ENCODE assay signal across 14 cellular contexts in the genomic region with DNA sequence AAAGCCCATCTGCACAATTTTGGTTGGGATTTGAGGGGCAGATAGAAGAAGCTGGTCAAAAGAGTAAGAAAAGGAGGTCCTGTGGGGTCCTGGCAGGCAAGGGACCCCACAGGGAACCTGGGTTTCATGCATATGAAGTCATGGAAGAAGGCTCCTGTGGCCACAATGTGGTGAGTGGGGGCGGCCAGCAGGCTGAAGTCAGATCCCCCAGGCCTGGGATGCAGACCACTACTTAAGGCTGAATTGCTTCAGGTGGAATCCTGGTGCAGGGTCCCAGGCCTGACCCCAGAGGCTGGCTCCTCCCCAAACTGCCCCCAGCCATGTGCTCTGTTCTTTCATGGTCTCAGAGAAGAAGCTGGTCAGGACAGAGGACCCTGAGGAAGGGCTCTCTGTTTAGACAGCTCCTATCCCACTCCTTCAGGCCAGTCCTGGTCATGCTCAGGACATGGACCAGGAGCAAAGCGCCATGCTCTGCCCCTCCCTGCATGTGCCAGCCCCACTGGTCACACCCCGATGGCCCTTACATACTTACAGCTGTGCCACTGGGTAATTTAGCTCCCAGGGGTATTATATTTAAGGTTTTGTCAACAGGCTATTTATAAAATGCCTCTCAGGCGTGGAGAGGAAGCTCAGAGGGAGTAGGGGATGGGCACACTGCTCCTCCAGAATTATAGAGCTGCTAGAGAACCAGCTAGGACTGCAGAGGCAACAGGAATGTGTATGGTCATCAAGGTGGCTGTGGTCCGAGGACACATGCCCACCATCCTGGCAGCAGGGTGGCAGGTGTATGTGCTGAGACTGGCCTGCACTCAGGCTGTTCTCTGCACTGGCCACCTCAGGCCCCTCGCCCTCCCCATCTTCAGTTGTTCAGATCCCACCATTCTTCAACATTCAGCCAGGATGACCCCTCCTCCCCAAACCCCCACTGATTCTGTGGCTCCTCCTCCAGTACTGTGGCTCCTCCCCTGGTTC. TPM values are rescaled to one million over a fixed set of nuclear protein-coding genes. Genes with fewer than 3 reads are reported as not detected.
DNase-seq lines count a peak whose midpoint lies in the region; ATAC-seq and TF ChIP-seq lines count a peak whose summit lies in the region.
"Had no signal": no experiment of that assay in that cellular context is flagged by ENCODE, and none has a peak within 500 bp of the region (broad histone marks: within the 10 kb centered on the region; RNA-seq: fewer than 3 reads in every experiment).

No MANE protein-coding gene starts in this region.

- H3K4me3 Mint-ChIP-seq in T-helper 17 cell = no peak overlapping the region
- H3K4me3 Mint-ChIP-seq: activated T-cell treated with anti-CD3 and anti-CD28 coated beads, Interleukin-2, amount 50 U/mL, for 24 hours had no signal

- peak; percentile 41 for ATAC-seq in HG03196 (IDR thresholded peaks at IDR 0.05; ENCODE audit: unreplicated experiment)
- peak; percentile 36 for ATAC-seq in T-helper 17 cell
- no peak for ATAC-seq in HG02623 (IDR thresholded peaks at IDR 0.05; ENCODE audit: unreplicated experiment)
- ATAC-seq: Right ventricle myocardium inferior had no signal

- H3K27ac ChIP-seq in spleen = peak overlapping the region in 5 of 8 donors; percentile 19 to 88 (median 74)
- H3K27ac ChIP-seq: VCaP had no signal

- no peaks in the 10 kb centered on the region for H3K27me3 ChIP-seq in spleen (replicated peaks in 1 of 7)

- peaks cover 4 to 74% (median 51%) of the 10 kb centered on the region in 6 donors for H3K4me1 ChIP-seq in spleen

- H3K36me3 Mint-ChIP-seq in T-helper 17 cell (ENCODE audit: low read depth) = peaks cover 2% of the 10 kb centered on the region

- WGBS in spleen, 5 donors = 59 to 75% (median 61%) methylated on average over 6 of the region's 6 CpGs

- peaks cover 7% of the 10 kb centered on the region for H3K4me1 Mint-ChIP-seq in T-helper 17 cell

- H3K9me3 ChIP-seq in T-helper 17 cell (ENCODE audit: control insufficient read depth, low read length, poor library complexity, severe bottlenecking) (no peaks in the 10 kb centered on the region), spleen (no peaks in the 10 kb centered on the region)

- peak; percentile 31 for DNase-seq in NCI-H748 (lab: John Stamatoyannopoulos, UW; ENCODE audit: unreplicated experiment)
- no peak for DNase-seq in NCI-H748 treated with DMSO at 0.1 percent for 48 hours (lab: John Stamatoyannopoulos, UW)
- no peak for DNase-seq in T-helper 17 cell
- DNase-seq in spleen = peak; percentile 87
- no peak for DNase-seq in NCI-H2196 (lab: John Stamatoyannopoulos, UW; ENCODE audit: unreplicated experiment)
- DNase-seq in stimulated activated CD4-positive, alpha-beta T cell treated with anti-CD3 and anti-CD28 coated beads, Interleukin-2, amount 100 ng/mL, for 24 hours = no peak
- DNase-seq: activated T-cell treated with anti-CD3 and anti-CD28 coated beads, Interleukin-2, amount 50 U/mL, for 24 hours; effector CD8-positive, alpha-beta T cell; KBM-7 had no signal

- H3K36me3 ChIP-seq in spleen = no peaks in the 10 kb centered on the region

- intact Hi-C loops in spleen (cut with DNase I; ENCODE audit: low total_unique reads) = no loop called here

- TF ChIP-seq CTCF in spleen (IDR thresholded peaks at IDR 0.05 in 8 of 11, conservative IDR thresholded peaks at IDR 0.05 in 3 of 11) = no peak

- peaks cover 6% of the 10 kb centered on the region for H3K27me3 Mint-ChIP-seq in T-helper 17 cell
- H3K27me3 Mint-ChIP-seq: activated T-cell treated with anti-CD3 and anti-CD28 coated beads, Interleukin-2, amount 50 U/mL, for 24 hours had no signal

- H3K27ac Mint-ChIP-seq in T-helper 17 cell = no peak overlapping the region

- TF ChIP-seq POLR2A in spleen (IDR thresholded peaks at IDR 0.05) = no peak

- peak overlapping the region in 1 of 8 donors; percentile 36 for H3K4me3 ChIP-seq in spleen
- H3K4me3 ChIP-seq: smooth muscle cell had no signal

RNA-seq across cellular contexts. Expression of gene C5orf15, which starts 33.3 kb away (rescaled TPM):
- 10 to 100 TPM; 12.1 to 13.5 TPM for total RNA-seq in T-helper 17 cell
- total RNA-seq in spleen = 10 to 100 TPM; 25.4 to 49.6 (median 28.6) TPM
- 10 to 100 TPM; 28.1 to 28.8 (median 28.4) TPM for polyA plus RNA-seq in spleen

Comparison
In these comparisons a context has a peak if more than half of its experiments do, and no peak if none do; other contexts are left out.
1. DNase-seq: peak in NCI-H748 (single experiment) and spleen (single experiment); none in NCI-H748 treated with DMSO at 0.1 percent for 48 hours (single experiment), T-helper 17 cell (0 of 3), NCI-H2196 (single experiment) and stimulated activated CD4-positive, alpha-beta T cell treated with anti-CD3 and anti-CD28 coated beads, Interleukin-2, amount 100 ng/mL, for 24 hours (0 of 2).